Comparison of ENCODE assay signal across 15 cellular contexts in genomic region chr2:68732036-68732435, GRCh38. TPM values are rescaled to one million over a fixed set of nuclear protein-coding genes. Genes with fewer than 3 reads are reported as not detected.
DNase-seq lines count a peak whose midpoint lies in the region; ATAC-seq and TF ChIP-seq lines count a peak whose summit lies in the region.
"Had no signal": no experiment of that assay in that cellular context is flagged by ENCODE, and none has a peak within 500 bp of the region (broad histone marks: within the 10 kb centered on the region; RNA-seq: fewer than 3 reads in every experiment).

No MANE protein-coding gene starts in this region.

- POLR2A ChIA-PET in naive thymus-derived CD4-positive, alpha-beta T cell (lab: Charles Lee), result interaction anchor here (1.0 to 6.4 kb wide), 4 partner anchors 9 to 35 kb away, joined by 3 to 114 read pairs (median 21); no protein-coding TSS in a partner anchor

- H3K27ac Mint-ChIP-seq in GM23338, result no peak overlapping the region
- peak overlapping the region in 5 of 9 donors; percentile 16 to 77 (median 52) for H3K27ac Mint-ChIP-seq in naive thymus-derived CD4-positive, alpha-beta T cell
- no peak overlapping the region for H3K27ac Mint-ChIP-seq in effector memory CD8-positive, alpha-beta T cell
- H3K27ac Mint-ChIP-seq: activated T-helper 2 cell treated with anti-CD3 and anti-CD28 coated beads, Interferon-gamma antibody, Interleukin-2, Interleukin-4, amounts not matched to agents 10 μg/mL and 5 μg/mL and 100 μg/mL, durations not matched to agents 14 hours and 24 hours and 36 hours had no signal

- H3K27me3 Mint-ChIP-seq in GM23338 (ENCODE audit: insufficient read depth, low read depth, poor library complexity), result peaks cover 4% of the 10 kb centered on the region
- H3K27me3 Mint-ChIP-seq in naive thymus-derived CD4-positive, alpha-beta T cell, result no peaks in the 10 kb centered on the region
- no peaks in the 10 kb centered on the region for H3K27me3 Mint-ChIP-seq in effector memory CD8-positive, alpha-beta T cell

- ATAC-seq in GM23338 (no peak), GM21381 (IDR thresholded peaks at IDR 0.05; ENCODE audit: unreplicated experiment) (no peak)
- no peak for ATAC-seq in naive thymus-derived CD4-positive, alpha-beta T cell
- ATAC-seq in effector memory CD8-positive, alpha-beta T cell (replicated peaks), result no peak

- intact Hi-C loops in adrenal gland (cut with DNase I), result no loop called here
- intact Hi-C loops in naive thymus-derived CD4-positive, alpha-beta T cell (cut with micrococcal nuclease), result loop anchor here (5.0 to 10.0 kb wide), 4 partner anchors 267 to 1095 kb away; partner anchors contain the start of genes APLF (in 1 of the 2), FBXO48 (in 1 of the 2), GMCL1 (in 1 of the 2) and PNO1 (in 1 of the 2)

- no peak overlapping the region for H3K4me3 Mint-ChIP-seq in GM23338
- peak overlapping the region in 1 of 10 donors; percentile 27 for H3K4me3 Mint-ChIP-seq in naive thymus-derived CD4-positive, alpha-beta T cell
- no peak overlapping the region for H3K4me3 Mint-ChIP-seq in effector memory CD8-positive, alpha-beta T cell

- WGBS in adrenal gland, 4 donors, result 70 to 84% (median 79%) methylated on average over 8 of the region's 8 CpGs
- WGBS in hepatocyte (ENCODE audit: low lambda C conversion rate, missing lambda C conversion rate), result 86% methylated on average over 8 of the region's 8 CpGs

- H3K79me2 ChIP-seq in GM23338 (replicated peaks; ENCODE audit: insufficient read depth) (no peaks in the 10 kb centered on the region), hepatocyte (no peaks in the 10 kb centered on the region)
- H3K79me2 ChIP-seq: parathyroid adenoma had no signal

- H4K20me1 ChIP-seq in GM23338 (replicated peaks; ENCODE audit: insufficient read depth) (no peaks in the 10 kb centered on the region), hepatocyte (ENCODE audit: insufficient read depth, poor library complexity, severe bottlenecking) (no peaks in the 10 kb centered on the region)

- H3K4me2 ChIP-seq in GM23338 (no peak overlapping the region), hepatocyte (no peak overlapping the region)

- TF ChIP-seq CTCF in GM23338 (conservative IDR thresholded peaks at IDR 0.05; ENCODE audit: low read depth in 2 of 2), result no peak
- no peak for TF ChIP-seq CTCF in adrenal gland (IDR thresholded peaks at IDR 0.05)
- no peak for TF ChIP-seq CTCF in hepatocyte (IDR thresholded peaks at IDR 0.05; ENCODE audit: poor library complexity)

- TF ChIP-seq POLR2A in adrenal gland (IDR thresholded peaks at IDR 0.05), result no peak

- DNase-seq in CD1c-positive myeloid dendritic cell (ENCODE audit: extremely low spot score) (peak; percentile 80), GM23338 (ENCODE audit: low spot score) (no peak), adrenal gland (peak in 3 of 7 donors; percentile 32 to 52 (median 35)), hepatocyte (ENCODE audit: low spot score) (no peak), EL (no peak)
- DNase-seq in naive thymus-derived CD4-positive, alpha-beta T cell, result no peak
- no peak for DNase-seq in effector memory CD8-positive, alpha-beta T cell
- DNase-seq: activated CD8-positive, alpha-beta memory T cell treated with anti-CD3 and anti-CD28 coated beads for 24 hours; cerebellar nuclear complex; DMS79 treated with DMSO at 0.1 percent for 48 hours; NCI-H1436 had no signal

- H3K9me2 ChIP-seq in GM23338 (ENCODE audit: insufficient read depth), result 0 out of 2 replicates have a peak, but pooled peaks cover 5% of the 10 kb centered on the region
- no peaks in the 10 kb centered on the region for H3K9me2 ChIP-seq in hepatocyte (replicated peaks; ENCODE audit: insufficient read depth)

- no peaks in the 10 kb centered on the region for H3K36me3 Mint-ChIP-seq in GM23338 (ENCODE audit: low read depth)
- H3K36me3 Mint-ChIP-seq in naive thymus-derived CD4-positive, alpha-beta T cell, result peaks cover 0 to 10% (median 0%) of the 10 kb centered on the region in 5 donors
- no peaks in the 10 kb centered on the region for H3K36me3 Mint-ChIP-seq in effector memory CD8-positive, alpha-beta T cell (ENCODE audit: insufficient read depth)

- peak overlapping the region; percentile 14; the same call in 1 of the 2 replicates for H2AFZ ChIP-seq in GM23338
- no peak overlapping the region for H2AFZ ChIP-seq in hepatocyte
- H2AFZ ChIP-seq: parathyroid adenoma had no signal

- H3K4me1 ChIP-seq in GM23338 (ENCODE audit: insufficient read depth) (peaks cover 3% of the 10 kb centered on the region; the same call in 1 of the 2 replicates), adrenal gland (replicated peaks in 1 of 2) (no peaks in the 10 kb centered on the region), hepatocyte (ENCODE audit: insufficient read depth) (no peaks in the 10 kb centered on the region)
- peaks cover 33 to 40% of the 10 kb centered on the region in 2 donors for H3K4me1 ChIP-seq in naive thymus-derived CD4-positive, alpha-beta T cell (ENCODE audit: control insufficient read depth in 2 of 2, insufficient read depth in 2 of 2, low read length in 2 of 2)
- H3K4me1 ChIP-seq: parathyroid adenoma had no signal

- H3K36me3 ChIP-seq in GM23338 (ENCODE audit: insufficient read depth), result no peaks in the 10 kb centered on the region
- no peaks in the 10 kb centered on the region for H3K36me3 ChIP-seq in adrenal gland (replicated peaks in 1 of 2)
- H3K36me3 ChIP-seq in naive thymus-derived CD4-positive, alpha-beta T cell (ENCODE audit: control insufficient read depth in 2 of 3, insufficient read depth in 3 of 3, low read length in 3 of 3), result no peaks in the 10 kb centered on the region
- no peaks in the 10 kb centered on the region for H3K36me3 ChIP-seq in hepatocyte (replicated peaks; ENCODE audit: insufficient read depth, low read depth)
- H3K36me3 ChIP-seq: tibial nerve had no signal

- H3K9me3 ChIP-seq in adrenal gland (replicated peaks in 1 of 3) (no peaks in the 10 kb centered on the region), hepatocyte (ENCODE audit: low read depth) (no peaks in the 10 kb centered on the region)
- no peaks in the 10 kb centered on the region for H3K9me3 ChIP-seq in naive thymus-derived CD4-positive, alpha-beta T cell (ENCODE audit: control insufficient read depth in 2 of 3, low read length in 3 of 3)
- H3K9me3 ChIP-seq: tibial nerve had no signal

- H3K4me1 Mint-ChIP-seq in GM23338, result peaks cover 20% of the 10 kb centered on the region
- peaks cover 25 to 31% (median 30%) of the 10 kb centered on the region in 7 donors for H3K4me1 Mint-ChIP-seq in naive thymus-derived CD4-positive, alpha-beta T cell
- peaks cover 18 to 30% of the 10 kb centered on the region in 2 donors for H3K4me1 Mint-ChIP-seq in effector memory CD8-positive, alpha-beta T cell (ENCODE audit: low read depth in 2 of 2)

- no peaks in the 10 kb centered on the region for H3F3A ChIP-seq in GM23338 (replicated peaks; ENCODE audit: low read depth)

- H3K27ac ChIP-seq in GM23338 (ENCODE audit: low read depth) (no peak overlapping the region), adrenal gland (peak overlapping the region in 3 of 5 donors; percentile 27 to 75 (median 70)), hepatocyte (no peak overlapping the region)
- no peak overlapping the region for H3K27ac ChIP-seq in naive thymus-derived CD4-positive, alpha-beta T cell (ENCODE audit: low read depth, low read length)
- H3K27ac ChIP-seq: parathyroid adenoma had no signal

- H3K27me3 ChIP-seq in GM23338 (ENCODE audit: insufficient read depth) (no peaks in the 10 kb centered on the region), adrenal gland (no peaks in the 10 kb centered on the region), hepatocyte (no peaks in the 10 kb centered on the region)
- H3K27me3 ChIP-seq in naive thymus-derived CD4-positive, alpha-beta T cell (ENCODE audit: control insufficient read depth in 2 of 2, insufficient read depth in 2 of 2, low read length in 2 of 2), result no peaks in the 10 kb centered on the region
- H3K27me3 ChIP-seq: tibial nerve had no signal

- CTCF ChIA-PET in naive thymus-derived CD4-positive, alpha-beta T cell (lab: Charles Lee), result interaction anchor here (0.5 to 1.8 kb wide), 3 partner anchors 8 to 243 kb away, joined by 3 to 5 read pairs (median 5); no protein-coding TSS in a partner anchor

- no peaks in the 10 kb centered on the region for H3K9me3 Mint-ChIP-seq in GM23338
- no peaks in the 10 kb centered on the region for H3K9me3 Mint-ChIP-seq in naive thymus-derived CD4-positive, alpha-beta T cell
- no peaks in the 10 kb centered on the region for H3K9me3 Mint-ChIP-seq in effector memory CD8-positive, alpha-beta T cell
- H3K9me3 Mint-ChIP-seq: activated T-helper 2 cell treated with anti-CD3 and anti-CD28 coated beads, Interferon-gamma antibody, Interleukin-2, Interleukin-4, amounts not matched to agents 10 μg/mL and 5 μg/mL and 100 μg/mL, durations not matched to agents 14 hours and 24 hours and 36 hours had no signal

- no peak overlapping the region for H3K4me3 ChIP-seq in GM23338
- H3K4me3 ChIP-seq in adrenal gland, result no peak overlapping the region
- H3K4me3 ChIP-seq in naive thymus-derived CD4-positive, alpha-beta T cell (ENCODE audit: low read length), result no peak overlapping the region
- H3K4me3 ChIP-seq in hepatocyte, result no peak overlapping the region
- H3K4me3 ChIP-seq: tibial nerve had no signal

TF ChIP-seq in GM23338, 12 proteins besides CTCF, POLR2A, EP300 and RAD21 (continues in another document):
- TF ChIP-seq ZNF331 (CRISPR knock-in tag; IDR thresholded peaks at IDR 0.05; ENCODE audit: low read depth) (no peak), EZH2phosphoT487 (IDR thresholded peaks at IDR 0.05; ENCODE audit: unreplicated experiment) (no peak), EZH2 (IDR thresholded peaks at IDR 0.05; ENCODE audit: low read depth, unreplicated experiment) (no peak), NANOG (IDR thresholded peaks at IDR 0.05; ENCODE audit: borderline replicate concordance) (no peak), ZNF114 (CRISPR knock-in tag; IDR thresholded peaks at IDR 0.05) (no peak)

RNA-seq across cellular contexts. Expression of gene ARHGAP25, which starts 2.6 kb away (rescaled TPM):
- total RNA-seq in GM23338 (2014; rRNA removed; shearing (Covaris generic)), result 1.9 and 2.5 TPM in 2 replicates
- polyA plus RNA-seq in GM23338 (2016; fragmentation: Nextera tagmentation; extraction: Ambion mirVana) (1.9 and 2.0 TPM in 2 replicates), adrenal gland (10 to 100 TPM in 2 of 3 donors, 1 to 10 TPM in 1; 8.5 to 15.4 (median 10.1) TPM), hepatocyte (0.12 and 0.21 TPM in 2 replicates)
- total RNA-seq in adrenal gland (10 to 100 TPM in 5 of 8 donors, 1 to 10 TPM in 3; 8.0 to 17.6 (median 11.9) TPM), hepatocyte (0.47 TPM in 1 of 2 replicates, not detected in the other)
- 100 to 1,000 TPM in 4 of 5 experiments, 10 to 100 TPM in 1; 68.2 to 139 (median 116) TPM for total RNA-seq in naive thymus-derived CD4-positive, alpha-beta T cell
- 100 to 1,000 TPM in 1 of 2 donors, 10 to 100 TPM in 1; 63.3 to 134 TPM for polyA plus RNA-seq in naive thymus-derived CD4-positive, alpha-beta T cell

Comparison
In these comparisons a context has a peak if more than half of its experiments do, and no peak if none do; other contexts are left out.
1. H3K27ac ChIP-seq: peak in adrenal gland (3 of 5); none in GM23338 (single experiment), naive thymus-derived CD4-positive, alpha-beta T cell (single experiment) and hepatocyte (single experiment).
2. H3K27ac Mint-ChIP-seq: peak in naive thymus-derived CD4-positive, alpha-beta T cell (5 of 9); none in GM23338 (single experiment) and effector memory CD8-positive, alpha-beta T cell (0 of 2).
3. intact Hi-C loops: an anchor here in naive thymus-derived CD4-positive, alpha-beta T cell (5.0 to 10.0 kb wide); none called in adrenal gland.